In the genomic region with DNA sequence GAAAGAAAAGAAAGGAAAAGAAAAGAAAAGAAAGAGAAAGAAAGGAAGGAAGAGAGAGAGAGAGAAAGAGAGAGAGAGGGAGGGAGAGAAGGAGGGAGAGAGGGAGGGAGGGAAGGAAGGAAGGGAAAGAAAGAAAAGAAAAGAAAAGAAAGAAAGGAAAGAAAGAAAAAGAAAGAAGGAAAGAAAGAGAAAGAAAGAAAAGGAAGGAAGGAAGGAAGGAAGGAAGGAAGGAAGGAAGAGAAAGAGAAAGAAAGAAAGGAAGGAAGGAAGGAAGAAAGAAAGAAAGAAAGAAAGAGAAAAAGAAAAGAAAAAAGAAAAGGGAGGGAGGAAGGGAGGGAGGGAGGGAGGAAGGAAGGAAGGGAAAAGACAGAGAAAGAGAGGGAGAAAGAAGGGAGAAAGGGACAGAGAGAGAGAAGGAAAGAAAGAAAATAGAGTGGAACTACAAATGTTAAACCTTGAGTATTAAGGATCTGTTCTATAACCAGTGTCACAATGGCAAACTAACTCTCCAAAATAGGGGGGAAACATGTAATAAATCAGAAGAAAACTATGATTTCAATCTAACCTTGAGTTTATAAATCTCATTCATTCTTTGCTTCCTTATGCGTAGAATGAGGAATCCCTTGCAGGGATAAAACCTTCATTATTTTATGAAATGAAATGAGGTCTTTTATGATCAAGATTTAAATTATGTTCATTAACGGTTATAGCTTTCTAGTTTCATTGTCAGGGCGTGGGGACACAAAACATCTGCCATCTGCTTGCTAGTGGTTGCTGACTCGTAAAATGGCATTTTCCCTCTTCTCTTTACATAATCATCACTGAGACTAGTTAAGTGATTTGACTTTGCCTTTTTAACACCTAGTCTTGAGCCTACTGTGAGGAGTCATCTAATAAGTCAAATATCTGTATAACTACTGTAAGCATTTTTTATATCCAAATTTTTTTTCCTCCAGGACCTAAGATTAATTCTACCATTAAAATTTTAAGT, we compare ENCODE assay signal across 14 cellular contexts. TPM values are rescaled to one million over a fixed set of nuclear protein-coding genes. Genes with fewer than 3 reads are reported as not detected.
DNase-seq lines count a peak whose midpoint lies in the region; ATAC-seq and TF ChIP-seq lines count a peak whose summit lies in the region.
"Had no signal": no experiment of that assay in that cellular context is flagged by ENCODE, and none has a peak within 500 bp of the region (broad histone marks: within the 10 kb centered on the region; RNA-seq: fewer than 3 reads in every experiment).

No MANE protein-coding gene starts in this region.

- no peaks in the 10 kb centered on the region for H3K79me2 ChIP-seq in fibroblast of lung (ENCODE audit: control insufficient read depth, insufficient read depth, low read length)

- TF ChIP-seq CTCF in AG10803 (conservative IDR thresholded peaks at IDR 0.05; ENCODE audit: low read length), result no peak
- no peak for TF ChIP-seq CTCF in fibroblast of lung (conservative IDR thresholded peaks at IDR 0.05 in 1 of 2, IDR thresholded peaks at IDR 0.05 in 1 of 2; ENCODE audit: low read depth in 1 of 2, low read length in 2 of 2)

- peaks cover 2% of the 10 kb centered on the region for H3K4me1 ChIP-seq in fibroblast of lung (ENCODE audit: control insufficient read depth, extremely low read depth, insufficient read depth, low read length)
- H3K4me1 ChIP-seq: tibial artery had no signal

- no peak overlapping the region for H3K27ac ChIP-seq in fibroblast of lung (ENCODE audit: insufficient read depth, low read length)
- H3K27ac ChIP-seq: tibial artery had no signal

- no peaks in the 10 kb centered on the region for H3K27me3 ChIP-seq in fibroblast of lung (ENCODE audit: control insufficient read depth, insufficient read depth, low read length)
- H3K27me3 ChIP-seq: tibial artery had no signal

- H3K36me3 ChIP-seq in fibroblast of lung (ENCODE audit: control insufficient read depth, insufficient read depth, low read length), result no peaks in the 10 kb centered on the region
- H3K36me3 ChIP-seq: tibial artery had no signal

- DNase-seq in AG10803 (ENCODE audit: low read depth) (peak; percentile 65), EL (peak; percentile 66), NCI-H69 (lab: John Stamatoyannopoulos, UW) (peak; percentile 82), fibroblast of lung (ENCODE audit: low read depth in 2 of 2) (peak; percentile 47 to 48), kidney glomerular epithelial cell (lab: John Stamatoyannopoulos, UW) (no peak), left ventricle myocardium superior (no peak)
- DNase-seq in activated T-cell treated with anti-CD3 and anti-CD28 coated beads, Interleukin-2, amount 50 U/mL, for 48 hours, result no peak
- DNase-seq: activated CD4-positive, alpha-beta T cell treated with anti-CD3 and anti-CD28 coated beads, Interleukin-2, amount 10 ng/mL, durations not matched to agents 7 days and 5 days; anterior cingulate cortex; COR-L47; occipital lobe; Right ventricle myocardium superior; tibial artery had no signal

- H3K4me2 ChIP-seq in fibroblast of lung (ENCODE audit: extremely low read depth, insufficient read depth, low read length), result no peak overlapping the region

- no peaks in the 10 kb centered on the region for H3K9me3 ChIP-seq in fibroblast of lung (ENCODE audit: control insufficient read depth, insufficient read depth, low read depth, low read length)
- H3K9me3 ChIP-seq: tibial artery had no signal

- ATAC-seq in left ventricle myocardium superior, result no peak
- no peak for ATAC-seq in GM21360 (IDR thresholded peaks at IDR 0.05; ENCODE audit: unreplicated experiment)

- H3K4me3 ChIP-seq in AG10803 (ENCODE audit: low read length), result no peak overlapping the region
- H3K4me3 ChIP-seq in fibroblast of lung (replicated peaks in 1 of 4; ENCODE audit: control extremely low read depth in 1 of 4, insufficient read depth in 1 of 4, low read depth in 3 of 4, low read length in 4 of 4), result no peak overlapping the region
- H3K4me3 ChIP-seq: tibial artery had no signal

- intact Hi-C loops in left ventricle myocardium superior (cut with micrococcal nuclease), result loop anchor here (10.0 kb wide), 1 partner anchor 92 kb away; no protein-coding TSS in a partner anchor

- no peak overlapping the region for H3K9ac ChIP-seq in fibroblast of lung (ENCODE audit: insufficient read depth, low read length)

- no peak overlapping the region for H2AFZ ChIP-seq in fibroblast of lung (ENCODE audit: low read length)

- H4K20me1 ChIP-seq in fibroblast of lung (ENCODE audit: control insufficient read depth, extremely low read depth, insufficient read depth, low read length), result no peaks in the 10 kb centered on the region

RNA-seq across cellular contexts. Expression of a gene that starts 40.7 kb away (rescaled TPM):
- total RNA-seq in fibroblast of lung (101 and 156 TPM in 2 replicates), left ventricle myocardium superior (104 TPM)
- 356 and 607 TPM in 2 replicates for polyA plus RNA-seq in fibroblast of lung
- polyA plus RNA-seq in fibroblast of lung (2012), result 168 and 353 TPM in 2 replicates
- 115 and 121 TPM in 2 replicates for polyA minus RNA-seq in fibroblast of lung (ENCODE audit: low replicate concordance)

Comparison
In these comparisons a context has a peak if more than half of its experiments do, and no peak if none do; other contexts are left out.
1. DNase-seq: peak in AG10803 (single experiment), EL (single experiment), NCI-H69 (single experiment) and fibroblast of lung (2 of 2); none in kidney glomerular epithelial cell (single experiment), left ventricle myocardium superior (single experiment) and activated T-cell treated with anti-CD3 and anti-CD28 coated beads, Interleukin-2, amount 50 U/mL, for 48 hours (0 of 2).